In genomic region chr20:16404640-16405039, GRCh38 we compare ENCODE assay signal across 6 cellular contexts.
"Had no signal": no experiment of that assay in that cellular context is flagged by ENCODE, and none has a peak within 500 bp of the region (broad histone marks: within the 10 kb centered on the region; RNA-seq: fewer than 3 reads in every experiment).

No MANE protein-coding gene starts in this region.

- H3K4me2 ChIP-seq: GM23338 had no signal

- DNase-seq: H9, HCEC 1CT had no signal

- ATAC-seq: GM23338 had no signal

- H3K4me3 ChIP-seq: GM23338 had no signal

- FAIRE-seq: H1, H54, HTR-8/SVneo had no signal

- H2AFZ ChIP-seq: GM23338 had no signal
